ENCODE assay signal across 9 cellular contexts in the genomic region with DNA sequence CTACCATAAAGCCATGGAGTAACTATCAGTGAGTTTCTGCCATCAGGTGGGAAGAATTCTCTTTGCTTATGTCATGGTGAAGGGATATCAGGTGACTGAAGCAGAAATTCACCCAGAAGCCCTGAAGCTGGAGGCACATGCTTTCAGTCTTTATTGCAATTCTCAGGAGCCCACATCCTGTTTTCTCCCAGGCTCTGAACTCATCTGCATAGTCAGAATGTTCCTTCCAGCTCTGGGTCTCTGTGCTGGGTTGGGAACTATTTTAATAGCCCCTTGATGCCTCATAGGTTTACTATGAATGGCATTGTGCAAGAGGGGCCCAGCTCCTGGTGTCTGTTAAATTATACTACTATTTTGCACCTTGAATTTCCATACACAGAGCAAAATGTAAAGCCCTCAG.
A peak's percentile ranks its signal among the peaks of the same experiment; 100 is the strongest.
DNase-seq lines count a peak whose midpoint lies in the region; ATAC-seq and TF ChIP-seq lines count a peak whose summit lies in the region.
"Had no signal": no experiment of that assay in that cellular context is flagged by ENCODE, and none has a peak within 500 bp of the region (broad histone marks: within the 10 kb centered on the region; RNA-seq: fewer than 3 reads in every experiment).

No MANE protein-coding gene starts in this region.

- H3K4me3 Mint-ChIP-seq in central memory CD8-positive, alpha-beta T cell, result no peak overlapping the region
- H3K4me3 Mint-ChIP-seq in Calu3 (ENCODE audit: low read depth, unreplicated experiment), result no peak overlapping the region
- H3K4me3 Mint-ChIP-seq: activated T-cell treated with anti-CD3 and anti-CD28 coated beads, Interleukin-2, amount 50 U/mL, for 4 hours had no signal

- no peaks in the 10 kb centered on the region for H3K27me3 Mint-ChIP-seq in central memory CD8-positive, alpha-beta T cell
- H3K27me3 Mint-ChIP-seq in Calu3 (ENCODE audit: unreplicated experiment), result peaks cover 8% of the 10 kb centered on the region

- BruUV-seq in Calu3 (replicated peaks; lab: Mats Ljungman, UMichigan), result no TSS peak

- CTCF ChIA-PET in Calu3 (lab: Charles Lee), result interaction anchor here (0.6 to 0.7 kb wide), 3 partner anchors 468 to 1526 kb away, joined by 3 to 5 read pairs (median 5); no protein-coding TSS in a partner anchor

- H3K4me1 Mint-ChIP-seq in central memory CD8-positive, alpha-beta T cell, result peaks cover 11% of the 10 kb centered on the region
- H3K4me1 Mint-ChIP-seq in Calu3 (ENCODE audit: low read depth, unreplicated experiment), result peaks cover 16% of the 10 kb centered on the region

- no peaks in the 10 kb centered on the region for H3K9me3 ChIP-seq in osteoblast (ENCODE audit: low read depth, low read length)
- H3K9me3 ChIP-seq: thoracic aorta had no signal

- peaks cover 13% of the 10 kb centered on the region for H3K4me1 ChIP-seq in osteoblast (ENCODE audit: insufficient read depth, low read length)

- TF ChIP-seq CTCF in osteoblast (IDR thresholded peaks at IDR 0.05; ENCODE audit: extremely low read depth, low read depth, low read length), result no peak
- TF ChIP-seq CTCF in Calu3 (IDR thresholded peaks at IDR 0.05; ENCODE audit: unreplicated experiment), result no peak

- peak overlapping the region; percentile 15 for H3K27ac ChIP-seq in osteoblast (ENCODE audit: low read depth, low read length)
- H3K27ac ChIP-seq: thoracic aorta had no signal

- no peaks in the 10 kb centered on the region for H3K79me2 ChIP-seq in osteoblast (ENCODE audit: insufficient read depth, low read length)

- peaks cover 20% of the 10 kb centered on the region for H3K9me3 Mint-ChIP-seq in central memory CD8-positive, alpha-beta T cell
- no peaks in the 10 kb centered on the region for H3K9me3 Mint-ChIP-seq in Calu3 (ENCODE audit: low read depth, unreplicated experiment)

- no peaks in the 10 kb centered on the region for H4K20me1 ChIP-seq in osteoblast (ENCODE audit: insufficient read depth, low read length)

- no peaks in the 10 kb centered on the region for H3K36me3 Mint-ChIP-seq in central memory CD8-positive, alpha-beta T cell (ENCODE audit: insufficient read depth)
- H3K36me3 Mint-ChIP-seq in Calu3 (ENCODE audit: insufficient read depth, unreplicated experiment), result no peaks in the 10 kb centered on the region

- no peak overlapping the region for H2AFZ ChIP-seq in osteoblast (ENCODE audit: low read length)

- H3K27me3 ChIP-seq in osteoblast (ENCODE audit: insufficient read depth, low read length), result no peaks in the 10 kb centered on the region

- intact Hi-C loops in Calu3 (cut with micrococcal nuclease; ENCODE audit: unreplicated experiment), result no loop called here

- no peak overlapping the region for H3K4me3 ChIP-seq in osteoblast (ENCODE audit: insufficient read depth, low read length)
- H3K4me3 ChIP-seq: thoracic aorta had no signal

- H3K36me3 ChIP-seq in osteoblast (ENCODE audit: insufficient read depth, low read length), result no peaks in the 10 kb centered on the region
- H3K36me3 ChIP-seq: thoracic aorta had no signal

- H3K27ac Mint-ChIP-seq in central memory CD8-positive, alpha-beta T cell (ENCODE audit: low read depth), result peak overlapping the region; percentile 30
- no peak overlapping the region for H3K27ac Mint-ChIP-seq in Calu3 (ENCODE audit: unreplicated experiment)

- DNase-seq in GM04504 (ENCODE audit: low read depth) (peak; percentile 68), LHCN-M2 (ENCODE audit: low read depth) (peak; percentile 92), osteoblast (ENCODE audit: insufficient read length, low spot score, missing footprints) (peak; percentile 43), hypothalamus (lab: John Stamatoyannopoulos, UW) (no peak), Calu3 (no peak)
- DNase-seq in central memory CD8-positive, alpha-beta T cell (ENCODE audit: low spot score in 2 of 2), result no peak
- DNase-seq: activated T-cell treated with anti-CD3 and anti-CD28 coated beads, Interleukin-2, amount 50 U/mL, for 4 hours had no signal

- no peak for ATAC-seq in central memory CD8-positive, alpha-beta T cell (replicated peaks; ENCODE audit: extremely low read depth, poor library complexity, severe bottlenecking)
- no peak for ATAC-seq in GM19463 (IDR thresholded peaks at IDR 0.05; ENCODE audit: unreplicated experiment)

- no peak overlapping the region for H3K4me2 ChIP-seq in osteoblast (ENCODE audit: insufficient read depth, low read length)

Comparison
In these comparisons a context has a peak if more than half of its experiments do, and no peak if none do; other contexts are left out.
1. DNase-seq: peak in GM04504 (single experiment), LHCN-M2 (single experiment) and osteoblast (single experiment); none in central memory CD8-positive, alpha-beta T cell (0 of 2), hypothalamus (0 of 51) and Calu3 (single experiment).